In the genomic region with DNA sequence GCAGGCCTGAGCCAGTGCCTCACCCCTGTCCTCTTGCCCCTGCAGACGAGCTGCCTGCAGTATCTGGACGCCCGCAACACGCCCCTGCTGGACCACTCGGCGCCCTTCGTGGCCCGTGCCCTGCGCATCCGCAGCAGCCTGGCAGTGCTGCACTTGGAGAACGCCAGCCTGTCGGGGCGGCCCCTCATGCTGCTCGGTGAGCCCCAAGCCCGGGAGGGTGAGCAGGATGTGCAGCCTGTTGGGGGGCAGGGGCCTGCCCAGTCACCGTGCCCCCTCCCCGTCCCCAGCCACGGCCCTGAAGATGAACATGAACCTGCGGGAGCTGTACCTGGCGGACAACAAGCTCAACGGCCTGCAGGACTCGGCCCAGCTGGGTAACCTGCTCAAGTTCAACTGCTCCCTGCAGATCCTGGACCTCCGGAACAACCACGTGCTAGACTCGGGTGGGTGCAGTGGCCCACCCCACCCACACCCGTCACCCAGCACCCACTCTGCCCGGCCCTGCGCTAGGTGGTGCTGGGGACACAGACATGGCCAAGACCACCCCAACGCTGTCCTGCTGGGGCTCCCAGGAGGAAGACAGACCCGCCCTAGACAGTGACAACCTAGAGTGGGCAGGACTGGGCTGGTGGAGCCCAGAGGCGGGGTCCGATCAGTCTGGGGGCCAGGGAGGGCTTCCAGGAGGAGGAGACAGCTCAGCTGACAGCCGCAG, we compare ENCODE assay signal across 30 cellular contexts. TPM values are rescaled to one million over a fixed set of nuclear protein-coding genes. Genes with fewer than 3 reads are reported as not detected.
"Had no signal": no experiment of that assay in that cellular context is flagged by ENCODE, and none has a peak within 500 bp of the region (broad histone marks: within the 10 kb centered on the region; RNA-seq: fewer than 3 reads in every experiment).

No MANE protein-coding gene starts in this region.

- ATAC-seq: activated naive CD8-positive, alpha-beta T cell treated with anti-CD3 and anti-CD28 coated beads, Interleukin-2, amount 50 U/mL, for 24 hours; effector memory CD8-positive, alpha-beta T cell; gastroesophageal sphincter; heart left ventricle; left lung; lower lobe of right lung; natural killer cell; sciatic nerve; stimulated activated naive CD8-positive, alpha-beta T cell treated with anti-CD3 and anti-CD28 coated beads, Interleukin-15, amount 100 ng/mL, for 72 hours had no signal

- H3K4me3 ChIP-seq: coronary artery, gastroesophageal sphincter, heart left ventricle, left lung, lower lobe of right lung, ovary, prostate gland, skin epidermis, thyroid gland, upper lobe of left lung, vagina had no signal

- H3K4me3 Mint-ChIP-seq: activated B cell treated with CpG ODN at 0.5 μM for 24 hours; activated naive CD4-positive, alpha-beta T cell treated with anti-CD3 and anti-CD28 coated beads, Interleukin-2, amount 10 ng/mL, durations not matched to agents 7 days and 5 days; activated naive CD8-positive, alpha-beta T cell treated with anti-CD3 and anti-CD28 coated beads, Interleukin-2, amount 50 U/mL, for 24 hours; activated T-helper 1 cell treated with anti-CD3 and anti-CD28 coated beads, Interleukin-12 subunit alpha, Interleukin-12 subunit beta, Interleukin-2, Interleukin-4 antibody, amounts not matched to agents 30 ng/mL and 10 ng/mL and 1 ng/mL, durations not matched to agents 14 hours and 24 hours and 36 hours; effector memory CD8-positive, alpha-beta T cell; natural killer cell; stimulated activated naive CD8-positive, alpha-beta T cell treated with anti-CD3 and anti-CD28 coated beads, Interleukin-15, amount 100 ng/mL, for 72 hours had no signal

- H3K9me3 ChIP-seq: gastroesophageal sphincter, heart left ventricle, left lung, lower lobe of right lung, ovary, prostate gland, thyroid gland, upper lobe of left lung, vagina had no signal

- H3K4me1 ChIP-seq: left lung, lower lobe of right lung, prostate gland, vagina had no signal

- H3K4me1 Mint-ChIP-seq: activated naive CD4-positive, alpha-beta T cell treated with anti-CD3 and anti-CD28 coated beads, Interleukin-2, amount 10 ng/mL, durations not matched to agents 7 days and 5 days had no signal

- H3K36me3 Mint-ChIP-seq: natural killer cell had no signal

- FAIRE-seq: endothelial cell of umbilical vein had no signal

- H3K27me3 Mint-ChIP-seq: activated B cell treated with CpG ODN at 0.5 μM for 24 hours; activated naive CD4-positive, alpha-beta T cell treated with anti-CD3 and anti-CD28 coated beads, Interleukin-2, amount 10 ng/mL, durations not matched to agents 7 days and 5 days; activated naive CD8-positive, alpha-beta T cell treated with anti-CD3 and anti-CD28 coated beads, Interleukin-2, amount 50 U/mL, for 24 hours; effector memory CD8-positive, alpha-beta T cell; stimulated activated naive CD8-positive, alpha-beta T cell treated with anti-CD3 and anti-CD28 coated beads, Interleukin-15, amount 100 ng/mL, for 72 hours had no signal

- H3K27ac Mint-ChIP-seq: activated B cell treated with CpG ODN at 0.5 μM for 24 hours; activated naive CD8-positive, alpha-beta T cell treated with anti-CD3 and anti-CD28 coated beads, Interleukin-2, amount 50 U/mL, for 24 hours had no signal

- H3K27ac ChIP-seq: coronary artery, gastroesophageal sphincter, heart left ventricle, left lung, lower lobe of right lung, ovary, prostate gland, upper lobe of left lung, vagina had no signal

- H3K36me3 ChIP-seq: ovary had no signal

- H3K27me3 ChIP-seq: gastroesophageal sphincter, heart left ventricle, left lung, ovary, thyroid gland, upper lobe of left lung, vagina had no signal

- H3K9me3 Mint-ChIP-seq: activated B cell treated with CpG ODN at 0.5 μM for 24 hours; activated naive CD4-positive, alpha-beta T cell treated with anti-CD3 and anti-CD28 coated beads, Interleukin-2, amount 10 ng/mL, durations not matched to agents 7 days and 5 days; activated naive CD8-positive, alpha-beta T cell treated with anti-CD3 and anti-CD28 coated beads, Interleukin-2, amount 50 U/mL, for 24 hours; activated T-helper 1 cell treated with anti-CD3 and anti-CD28 coated beads, Interleukin-12 subunit alpha, Interleukin-12 subunit beta, Interleukin-2, Interleukin-4 antibody, amounts not matched to agents 30 ng/mL and 10 ng/mL and 1 ng/mL, durations not matched to agents 14 hours and 24 hours and 36 hours; effector memory CD8-positive, alpha-beta T cell; natural killer cell; stimulated activated naive CD8-positive, alpha-beta T cell treated with anti-CD3 and anti-CD28 coated beads, Interleukin-15, amount 100 ng/mL, for 72 hours had no signal

- DNase-seq: activated B cell treated with CpG ODN at 0.5 μM for 24 hours; activated CD8-positive, alpha-beta memory T cell treated with anti-CD3 and anti-CD28 coated beads for 24 hours; activated gamma-delta T cell; activated naive CD4-positive, alpha-beta T cell treated with anti-CD3 and anti-CD28 coated beads, Interleukin-2, amount 10 ng/mL, durations not matched to agents 7 days and 5 days; activated naive CD8-positive, alpha-beta T cell treated with anti-CD3 and anti-CD28 coated beads, Interleukin-2, amount 50 U/mL, for 24 hours; activated T-cell treated with anti-CD3 and anti-CD28 coated beads, Interleukin-2, amount 50 U/mL, for 1 hour; cerebellar nuclear complex; effector memory CD8-positive, alpha-beta T cell; heart left ventricle; left lung; lower lobe of right lung; mesendoderm; natural killer cell; ovary; retina; stimulated activated CD4-positive, alpha-beta T cell treated with anti-CD3 and anti-CD28 coated beads, Interleukin-12 subunit alpha, Interleukin-12 subunit beta, amount 100 ng/mL, for 4 hours; stimulated activated CD4-positive, alpha-beta T cell treated with anti-CD3 and anti-CD28 coated beads, Interleukin-4, amount 100 ng/mL, for 1 hour; stimulated activated naive CD8-positive, alpha-beta T cell treated with anti-CD3 and anti-CD28 coated beads, Interleukin-15, amount 100 ng/mL, for 72 hours; substantia nigra had no signal

RNA-seq across cellular contexts. Expression of a gene that starts 18.6 kb away (rescaled TPM):
- total RNA-seq: endothelial cell of umbilical vein, left lung, lower lobe of right lung, sciatic nerve had no signal
- polyA plus RNA-seq: fibroblast of lung had no signal
